ENCODE assay signal across 8 cellular contexts in the genomic region with DNA sequence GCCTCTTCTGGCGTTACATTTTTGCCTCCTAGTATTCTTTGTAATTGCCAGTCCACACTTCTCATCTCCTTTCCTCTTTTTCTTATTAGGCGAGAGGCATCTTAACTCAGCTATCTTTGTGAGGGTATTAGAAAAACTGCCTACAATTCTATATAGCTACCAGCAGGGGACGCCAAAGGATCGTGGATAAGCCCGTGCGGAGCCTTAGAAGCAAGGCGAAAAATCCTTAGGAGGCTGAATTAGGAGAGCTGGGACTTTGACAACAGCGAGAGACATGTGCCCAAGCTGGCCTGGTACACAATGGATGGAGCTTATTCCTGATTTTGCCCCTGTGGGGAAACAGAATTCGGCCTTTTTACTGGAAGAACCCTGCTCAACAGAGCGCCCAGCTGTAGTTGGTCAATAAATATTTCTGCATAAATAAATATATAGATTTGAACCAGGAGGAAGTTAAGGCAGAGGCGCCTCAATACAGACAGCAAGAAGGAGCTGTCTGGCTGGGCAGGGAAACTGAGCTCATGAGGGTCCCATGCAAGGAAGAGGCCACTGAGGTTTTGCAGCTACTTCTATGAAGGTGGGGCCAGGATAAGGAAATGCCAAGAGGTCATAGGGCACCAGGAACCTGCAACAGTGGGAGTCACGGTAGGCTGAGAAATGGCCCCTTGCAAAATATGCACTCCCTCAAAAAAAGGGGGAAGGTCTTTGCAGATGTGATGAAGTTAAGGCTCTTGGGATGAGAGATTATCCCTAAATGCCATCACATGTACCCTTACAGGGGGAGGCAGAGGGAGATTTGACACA. TPM values are rescaled to one million over a fixed set of nuclear protein-coding genes. Genes with fewer than 3 reads are reported as not detected.
A peak's percentile ranks its signal among the peaks of the same experiment; 100 is the strongest.
DNase-seq lines count a peak whose midpoint lies in the region; ATAC-seq, FAIRE-seq and TF ChIP-seq lines count a peak whose summit lies in the region.

No MANE protein-coding gene starts in this region.

- H3K4me2 ChIP-seq in SK-N-SH (no peak overlapping the region), H1 (ENCODE audit: insufficient read depth in 1 of 2, low read depth in 2 of 2, low read length in 2 of 2) (no peak overlapping the region), mesenchymal stem cell (ENCODE audit: low read length, poor library complexity, severe bottlenecking) (no peak overlapping the region)

- DNase-seq in Ammon's horn (ENCODE audit: low spot score) (peak; percentile 91), NCI-H1436 (lab: John Stamatoyannopoulos, UW) (peak; percentile 34), SK-N-SH (peak; percentile 57), H1 (ENCODE audit: low read depth in 1 of 2, low spot score in 2 of 2) (peak; percentile 36 to 66), mesenchymal stem cell (peak; percentile 68), urothelium cell line (ENCODE audit: low spot score) (peak; percentile 61)

- ATAC-seq in GM18868 (IDR thresholded peaks at IDR 0.05; ENCODE audit: unreplicated experiment) (peak; percentile 63), HG03196 (IDR thresholded peaks at IDR 0.05; ENCODE audit: unreplicated experiment) (no peak)

- no peaks in the 10 kb centered on the region for H3K79me1 ChIP-seq in H1 (ENCODE audit: low read depth, low read length)
- H3K79me1 ChIP-seq in mesenchymal stem cell (replicated peaks; ENCODE audit: low read length, poor library complexity, severe bottlenecking) = no peaks in the 10 kb centered on the region

- H3K4me1 ChIP-seq in SK-N-SH (ENCODE audit: control insufficient read depth in 1 of 2, insufficient read depth in 2 of 2, low read depth in 1 of 2, low read length in 1 of 2) = no peaks in the 10 kb centered on the region
- H3K4me1 ChIP-seq in H1 (replicated peaks in 1 of 4; ENCODE audit: control insufficient read depth in 3 of 4, insufficient read depth in 4 of 4, low read length in 3 of 4) = no peaks in the 10 kb centered on the region
- H3K4me1 ChIP-seq in mesenchymal stem cell (ENCODE audit: control insufficient read depth, insufficient read depth, low read depth, low read length) = no peaks in the 10 kb centered on the region

- H3K9me3 ChIP-seq in SK-N-SH (no peaks in the 10 kb centered on the region), H1 (ENCODE audit: insufficient read depth in 2 of 2, low read depth in 1 of 2, low read length in 1 of 2) (0 out of 4 replicates have a peak, but pooled peaks cover 0 to 3% of the 10 kb centered on the region in 2 experiments), mesenchymal stem cell (ENCODE audit: control insufficient read depth, low read length) (no peaks in the 10 kb centered on the region)

- CTCF ChIA-PET in SK-N-SH (lab: Yijun Ruan, JAX) = interaction anchor here (0.6 to 4.6 kb wide), 63 partner anchors 8 to 1966 kb away, joined by 3 to 89 read pairs (median 3); partner anchors contain the start of gene RBM19
- CTCF ChIA-PET in H1 (lab: Charles Lee; ENCODE audit: partially characterized antibody) = interaction anchor here (0.6 to 3.2 kb wide), 57 partner anchors 8 to 1892 kb away, joined by 3 to 32 read pairs (median 4); no protein-coding TSS in a partner anchor

- H2BK12ac ChIP-seq in H1 (ENCODE audit: low read depth, low read length) = no peak overlapping the region
- no peak overlapping the region for H2BK12ac ChIP-seq in mesenchymal stem cell (ENCODE audit: low read length in 2 of 2)

- H2BK20ac ChIP-seq in H1 (ENCODE audit: low read length) = no peak overlapping the region

- H2BK15ac ChIP-seq in H1 (ENCODE audit: low read length) (no peak overlapping the region), mesenchymal stem cell (ENCODE audit: low read depth, poor library complexity, severe bottlenecking) (no peak overlapping the region)

- H4K8ac ChIP-seq in H1 (ENCODE audit: extremely low read depth, insufficient read depth, low read length) (no peak overlapping the region), mesenchymal stem cell (ENCODE audit: low read length) (no peak overlapping the region)

- H4K91ac ChIP-seq in H1 (replicated peaks; ENCODE audit: insufficient read length, low read length) = no peak overlapping the region
- no peak overlapping the region for H4K91ac ChIP-seq in mesenchymal stem cell (ENCODE audit: low read length)

- H2AFZ ChIP-seq in SK-N-SH (ENCODE audit: low read depth) (no peak overlapping the region), H1 (ENCODE audit: low read length) (no peak overlapping the region), mesenchymal stem cell (ENCODE audit: low read depth, low read length) (no peak overlapping the region)

- WGBS in SK-N-SH (ENCODE audit: low lambda C conversion rate) = 16% methylated on average over 12 of the region's 12 CpGs
- WGBS in H1 (ENCODE audit: extremely low coverage in 1 of 2, insufficient coverage in 1 of 2, insufficient read length in 1 of 2, insufficient replicate concordance in 2 of 2, low coverage in 1 of 2, low lambda C conversion rate in 2 of 2, missing lambda C conversion rate in 1 of 2), 2 experiments = 29% methylated on average over 12 of the region's 12 CpGs; no CpG with 5 or more reads in 1 of the 2 experiments
- 14% methylated on average over 9 of the region's 12 CpGs for WGBS in mesenchymal stem cell

- H3K9ac ChIP-seq in SK-N-SH (no peak overlapping the region), H1 (replicated peaks in 1 of 4; ENCODE audit: extremely low read depth in 1 of 4, low read depth in 3 of 4, low read length in 3 of 4) (no peak overlapping the region), mesenchymal stem cell (ENCODE audit: low read length) (no peak overlapping the region)

- no peak overlapping the region for H4K5ac ChIP-seq in H1 (ENCODE audit: insufficient read length, low read depth, low read length)

- H2BK5ac ChIP-seq in H1 (ENCODE audit: low read depth, low read length) (no peak overlapping the region), mesenchymal stem cell (ENCODE audit: low read depth, low read length, poor library complexity, severe bottlenecking) (no peak overlapping the region)

- H2AK5ac ChIP-seq in H1 (ENCODE audit: low read depth, low read length) (no peak overlapping the region), mesenchymal stem cell (ENCODE audit: low read length, severe bottlenecking) (no peak overlapping the region)

- H3K36me3 ChIP-seq in SK-N-SH (replicated peaks in 1 of 2; ENCODE audit: control insufficient read depth in 1 of 2, insufficient read depth in 2 of 2, low read length in 1 of 2) (no peaks in the 10 kb centered on the region), H1 (ENCODE audit: control insufficient read depth in 2 of 4, insufficient read depth in 4 of 4, low read length in 3 of 4) (no peaks in the 10 kb centered on the region), mesenchymal stem cell (ENCODE audit: control insufficient read depth in 1 of 2, insufficient read depth in 2 of 2, low read depth in 1 of 2, low read length in 2 of 2) (no peaks in the 10 kb centered on the region)

- H3K79me2 ChIP-seq in SK-N-SH (ENCODE audit: insufficient read depth) (no peaks in the 10 kb centered on the region), H1 (ENCODE audit: control insufficient read depth in 1 of 2, insufficient read depth in 2 of 2, low read length in 2 of 2) (no peaks in the 10 kb centered on the region)

- H3K23ac ChIP-seq in H1 (ENCODE audit: insufficient read length) (no peak overlapping the region), mesenchymal stem cell (ENCODE audit: low read length in 2 of 2) (no peak overlapping the region)

- POLR2A ChIA-PET in SK-N-SH (lab: Yijun Ruan, JAX) (no interaction called here), H1 (lab: Charles Lee; ENCODE audit: partially characterized antibody) (no interaction called here)

- H4K20me1 ChIP-seq in SK-N-SH (ENCODE audit: insufficient read depth) (no peaks in the 10 kb centered on the region), H1 (replicated peaks in 1 of 2; ENCODE audit: control insufficient read depth in 1 of 2, insufficient read depth in 2 of 2, low read length in 2 of 2) (no peaks in the 10 kb centered on the region)

- H3K27ac ChIP-seq in SK-N-SH (ENCODE audit: low read depth in 2 of 2, low read length in 1 of 2) (no peak overlapping the region), H1 (ENCODE audit: low read depth, low read length) (no peak overlapping the region), mesenchymal stem cell (ENCODE audit: low read length, poor library complexity, severe bottlenecking) (no peak overlapping the region)

- H3K23me2 ChIP-seq in H1 (ENCODE audit: low read depth, low read length) = no peaks in the 10 kb centered on the region

- TF ChIP-seq EP300 in SK-N-SH (IDR thresholded peaks at IDR 0.05; ENCODE audit: borderline replicate concordance in 1 of 2, low read depth in 1 of 2, low read length in 1 of 2) (no peak), H1 (IDR thresholded peaks at IDR 0.05; ENCODE audit: borderline replicate concordance in 1 of 2, low read depth in 2 of 2, low read length in 2 of 2) (no peak)

- H3K27me3 ChIP-seq in SK-N-SH (ENCODE audit: insufficient read depth) (peaks cover 26% of the 10 kb centered on the region; the same call in 1 of the 2 replicates), H1 (replicated peaks in 1 of 4; ENCODE audit: control insufficient read depth in 3 of 4, extremely low read depth in 1 of 4, insufficient read depth in 3 of 4, low read length in 3 of 4) (peaks cover 0 to 5% (median under 1%) of the 10 kb centered on the region in 4 experiments; a peak in 1 of 7 replicates), mesenchymal stem cell (ENCODE audit: control insufficient read depth in 1 of 2, insufficient read depth in 1 of 2, low read length in 2 of 2) (peaks cover 12 to 83% of the 10 kb centered on the region in 2 experiments)

- peak; percentile 97 for TF ChIP-seq CTCF in SK-N-SH (IDR thresholded peaks at IDR 0.05)
- TF ChIP-seq CTCF in H1 (IDR thresholded peaks at IDR 0.05; ENCODE audit: control extremely low read depth in 1 of 3, insufficient read depth in 1 of 3, low read depth in 1 of 3, low read length in 3 of 3) = peak; percentile 48 to 90 (median 88)

- peak; percentile 19 for FAIRE-seq in H1 (lab: Jason Lieb, UNC)
- FAIRE-seq in urothelium cell line (lab: Jason Lieb, UNC) = no peak

- peak; percentile 96 for TF ChIP-seq RAD21 in SK-N-SH (IDR thresholded peaks at IDR 0.05; ENCODE audit: low read length)
- peak; percentile 99 for TF ChIP-seq RAD21 in H1 (IDR thresholded peaks at IDR 0.05 in 1 of 2, conservative IDR thresholded peaks at IDR 0.05 in 1 of 2; ENCODE audit: low read depth in 2 of 2, low read length in 2 of 2)

- H3K9me2 ChIP-seq in SK-N-SH = no peaks in the 10 kb centered on the region

- H2BK120ac ChIP-seq in H1 (replicated peaks; ENCODE audit: low read depth, low read length) (no peak overlapping the region), mesenchymal stem cell (ENCODE audit: low read depth, low read length) (no peak overlapping the region)

- no peak overlapping the region for H3K14ac ChIP-seq in H1 (ENCODE audit: insufficient read length)
- H3K14ac ChIP-seq in mesenchymal stem cell (ENCODE audit: low read length in 2 of 2) = no peak overlapping the region

- H3K4me3 ChIP-seq in SK-N-SH (ENCODE audit: low read depth in 2 of 2, low read length in 1 of 2) (peak overlapping the region in 1 of 2 experiments; percentile 20; a peak in 1 of 4 replicates), H1 (ENCODE audit: extremely low read depth in 1 of 4, insufficient read depth in 2 of 4, low read depth in 3 of 4, low read length in 4 of 4) (no peak overlapping the region), mesenchymal stem cell (ENCODE audit: insufficient read depth in 1 of 2, low read depth in 1 of 2, low read length in 2 of 2) (no peak overlapping the region)

- no peak overlapping the region for H3K4ac ChIP-seq in H1 (replicated peaks; ENCODE audit: insufficient read length, low read depth, low read length)
- no peak overlapping the region for H3K4ac ChIP-seq in mesenchymal stem cell (ENCODE audit: low read depth in 1 of 2, low read length in 2 of 2)

- no peaks in the 10 kb centered on the region for H3F3A ChIP-seq in SK-N-SH (replicated peaks; ENCODE audit: insufficient read depth)

- no peak for TF ChIP-seq POLR2A in H1 (IDR thresholded peaks at IDR 0.05; ENCODE audit: control extremely low read depth in 1 of 2, low read depth in 2 of 2, low read length in 2 of 2)

- no peak overlapping the region for H3K56ac ChIP-seq in H1 (replicated peaks; ENCODE audit: insufficient read length, low read depth, low read length)

- H3K18ac ChIP-seq in H1 (ENCODE audit: extremely low read depth, low read length) = no peak overlapping the region
- no peak overlapping the region for H3K18ac ChIP-seq in mesenchymal stem cell (ENCODE audit: low read depth in 1 of 2, low read length in 2 of 2)

RNA-seq across cellular contexts. Expression of gene RBM19, which starts 14.6 kb away (rescaled TPM):
- polyA plus RNA-seq in SK-N-SH (2012; rRNA removed) (16.6 and 20.3 TPM in 2 replicates), H1 (2011; rRNA removed) (23.4 and 25.7 TPM in 2 replicates)
- 7.1 and 8.6 TPM in 2 replicates for polyA plus RNA-seq in SK-N-SH (2012; cell fraction: cytosol; rRNA removed)
- polyA plus RNA-seq in SK-N-SH (2012; cell fraction: nucleus; rRNA removed) = 84.1 and 93.2 TPM in 2 replicates
- total RNA-seq in H1 (2021; fragmentation: NEBNext Ultra II Directional; extraction: Animal tissue kit (Norgen Biotek cat#: 25700)) = 59.5 and 61.9 TPM in 2 replicates
- polyA plus RNA-seq in H1 (2011; cell fraction: cytosol; rRNA removed) = 30.9 TPM
- 74.0 TPM for polyA plus RNA-seq in H1 (2011; cell fraction: nucleus; rRNA removed)
- polyA plus RNA-seq in H1 (2012, experiment 1 of 2) = 41.2 to 54.3 TPM (median 48.0 TPM) in 4 replicates
- polyA plus RNA-seq in H1 (2012, experiment 2 of 2) = 16.7 TPM
- 39.2 TPM for polyA plus RNA-seq in H1 (2013, experiment 1 of 2)
- 36.1 TPM for polyA plus RNA-seq in H1 (2013, experiment 2 of 2)
- polyA minus RNA-seq in H1 (2011; rRNA and poly(A)+ RNA removed) = 29.4 and 30.0 TPM in 2 replicates
- polyA minus RNA-seq in H1 (2011; cell fraction: cytosol; rRNA and poly(A)+ RNA removed) = 24.1 TPM
- 28.3 TPM for polyA minus RNA-seq in H1 (2011; cell fraction: nucleus; rRNA and poly(A)+ RNA removed)
- polyA plus RNA-seq in mesenchymal stem cell (2013, experiment 1 of 2) = 18.0 TPM
- polyA plus RNA-seq in mesenchymal stem cell (2013, experiment 2 of 2) = 17.6 TPM

Comparison
In these comparisons a context has a peak if more than half of its experiments do, and no peak if none do; other contexts are left out.
1. DNase-seq: peak in every context shown above with its lines; median percentile 91 in Ammon's horn; 68 in mesenchymal stem cell; 61 in urothelium cell line; 57 in SK-N-SH; 51 in H1; 34 in NCI-H1436.